Comparison of ENCODE assay signal across 10 cellular contexts in the genomic region with DNA sequence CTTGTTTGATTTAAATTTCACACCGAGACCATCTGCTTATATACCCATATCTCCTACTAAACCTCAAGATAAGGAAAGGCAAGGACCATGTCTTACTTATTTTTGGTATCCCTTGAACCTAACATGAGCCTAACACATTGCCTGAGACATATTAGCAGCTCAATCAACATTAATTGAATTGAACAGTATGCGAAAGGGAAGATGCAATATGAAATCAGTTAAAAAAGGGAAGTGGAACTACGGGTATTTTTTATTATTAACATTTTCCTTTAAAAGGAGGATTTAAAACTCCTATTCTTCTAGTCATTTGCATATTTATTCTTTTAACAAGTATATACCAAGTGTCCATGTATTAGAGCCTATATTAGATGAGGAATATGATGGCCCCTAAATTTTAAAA.
DNase-seq lines count a peak whose midpoint lies in the region; ATAC-seq lines count a peak whose summit lies in the region.
"Had no signal": no experiment of that assay in that cellular context is flagged by ENCODE, and none has a peak within 500 bp of the region (broad histone marks: within the 10 kb centered on the region; RNA-seq: fewer than 3 reads in every experiment).

No MANE protein-coding gene starts in this region.

- no peaks in the 10 kb centered on the region for H3K27me3 ChIP-seq in right cardiac atrium (ENCODE audit: control insufficient read depth, insufficient read depth)
- H3K27me3 ChIP-seq: upper lobe of right lung had no signal

- H3K27ac ChIP-seq in right cardiac atrium (ENCODE audit: low read length): no peak overlapping the region
- H3K27ac ChIP-seq: upper lobe of right lung had no signal

- no peak overlapping the region for H3K4me3 Mint-ChIP-seq in activated naive CD8-positive, alpha-beta T cell treated with anti-CD3 and anti-CD28 coated beads for 36 hours

- H3K4me1 Mint-ChIP-seq in activated naive CD8-positive, alpha-beta T cell treated with anti-CD3 and anti-CD28 coated beads for 36 hours: peaks cover 41% of the 10 kb centered on the region

- intact Hi-C loops in right cardiac atrium (cut with DNase I): no loop called here

- no peaks in the 10 kb centered on the region for H3K27me3 Mint-ChIP-seq in activated naive CD8-positive, alpha-beta T cell treated with anti-CD3 and anti-CD28 coated beads for 36 hours

- peaks cover 1% of the 10 kb centered on the region for H3K9me3 Mint-ChIP-seq in activated naive CD8-positive, alpha-beta T cell treated with anti-CD3 and anti-CD28 coated beads for 36 hours
- H3K9me3 Mint-ChIP-seq: activated T-helper 2 cell treated with anti-CD3 and anti-CD28 coated beads, Interferon-gamma antibody, Interleukin-2, Interleukin-4, amounts not matched to agents 10 μg/mL and 5 μg/mL and 100 μg/mL, durations not matched to agents 14 hours and 24 hours and 36 hours had no signal

- H3K4me1 ChIP-seq in right cardiac atrium (ENCODE audit: control insufficient read depth, insufficient read depth, low read length): no peaks in the 10 kb centered on the region

- H3K36me3 Mint-ChIP-seq in activated naive CD8-positive, alpha-beta T cell treated with anti-CD3 and anti-CD28 coated beads for 36 hours: peaks cover 39% of the 10 kb centered on the region

- no peak overlapping the region for H3K4me3 ChIP-seq in right cardiac atrium (ENCODE audit: low read length)
- H3K4me3 ChIP-seq: upper lobe of right lung had no signal

- 88% methylated on average over 3 of the region's 3 CpGs for WGBS in right cardiac atrium

- no peaks in the 10 kb centered on the region for H3K9me3 ChIP-seq in right cardiac atrium (ENCODE audit: control insufficient read depth, low read length)
- H3K9me3 ChIP-seq: upper lobe of right lung had no signal

- peak overlapping the region; percentile 79 for H3K27ac Mint-ChIP-seq in activated naive CD8-positive, alpha-beta T cell treated with anti-CD3 and anti-CD28 coated beads for 36 hours
- H3K27ac Mint-ChIP-seq: activated T-helper 2 cell treated with anti-CD3 and anti-CD28 coated beads, Interferon-gamma antibody, Interleukin-2, Interleukin-4, amounts not matched to agents 10 μg/mL and 5 μg/mL and 100 μg/mL, durations not matched to agents 14 hours and 24 hours and 36 hours had no signal

- ATAC-seq in GM18858 (IDR thresholded peaks at IDR 0.05; ENCODE audit: unreplicated experiment): peak; percentile 15
- peak; percentile 25 for ATAC-seq in GM21529 (IDR thresholded peaks at IDR 0.05; ENCODE audit: unreplicated experiment)
- ATAC-seq in HG03280 (IDR thresholded peaks at IDR 0.05; ENCODE audit: unreplicated experiment): peak; percentile 21
- no peak for ATAC-seq in right cardiac atrium

- DNase-seq in activated naive CD8-positive, alpha-beta T cell treated with anti-CD3 and anti-CD28 coated beads for 36 hours: no peak
- DNase-seq in AG20443 (ENCODE audit: low spot score) (no peak), anterior cingulate cortex (lab: John Stamatoyannopoulos, UW) (no peak), right cardiac atrium (no peak), AML-193 (lab: John Stamatoyannopoulos, UW) (no peak)
- DNase-seq: upper lobe of right lung had no signal

Comparison
In these comparisons a context has a peak if more than half of its experiments do, and no peak if none do; other contexts are left out.
1. ATAC-seq: peak in GM18858 (single experiment), GM21529 (single experiment) and HG03280 (single experiment); none in right cardiac atrium (0 of 2).